ENCODE assay signal across 1 cellular context in the genomic region with DNA sequence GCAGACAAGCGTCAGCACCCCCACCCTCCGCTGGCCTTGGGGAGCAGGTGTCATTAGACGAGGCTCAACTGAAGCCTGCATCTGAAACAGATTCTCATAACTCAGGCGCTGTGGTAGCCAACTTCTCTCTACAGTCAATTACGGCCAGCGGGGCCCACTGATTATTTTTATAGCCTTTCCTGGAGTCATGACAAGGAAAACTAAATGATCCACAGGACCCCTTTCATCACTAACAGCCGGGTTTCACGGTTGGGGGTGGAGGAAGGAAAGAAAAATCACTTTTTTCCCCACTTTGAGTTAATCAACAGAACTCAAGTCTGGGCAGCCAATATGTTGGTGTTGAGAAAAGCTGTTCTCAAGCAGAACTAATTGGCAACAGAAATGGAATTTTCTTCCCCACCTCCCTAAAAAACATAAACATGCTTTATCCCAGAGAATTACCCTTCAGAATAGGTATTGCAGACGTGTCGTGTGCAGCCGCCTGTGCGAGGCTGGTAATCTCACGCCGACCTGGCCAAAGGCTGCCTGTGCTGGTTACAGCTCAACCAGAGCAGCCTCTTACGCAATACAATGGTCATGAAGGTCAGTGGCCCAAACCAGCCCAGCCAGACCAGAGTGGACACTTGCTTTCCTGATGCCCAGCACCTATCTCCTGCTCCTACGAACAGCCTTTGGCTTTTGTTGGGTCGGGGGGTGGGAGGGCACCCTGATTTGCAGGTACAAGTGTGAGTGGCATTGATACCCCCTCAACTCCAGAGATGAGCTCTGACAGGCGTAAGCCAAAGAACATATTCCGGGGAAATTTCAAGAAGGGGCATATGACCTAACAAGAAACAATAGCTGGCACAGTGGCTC.
TF ChIP-seq lines count a peak whose summit lies in the region.

No MANE protein-coding gene starts in this region.

TF ChIP-seq in HepG2, 621 proteins besides CTCF, POLR2A, EP300 and RAD21 (continued from another document and continues in another):
- TF ChIP-seq, protein P1, sequence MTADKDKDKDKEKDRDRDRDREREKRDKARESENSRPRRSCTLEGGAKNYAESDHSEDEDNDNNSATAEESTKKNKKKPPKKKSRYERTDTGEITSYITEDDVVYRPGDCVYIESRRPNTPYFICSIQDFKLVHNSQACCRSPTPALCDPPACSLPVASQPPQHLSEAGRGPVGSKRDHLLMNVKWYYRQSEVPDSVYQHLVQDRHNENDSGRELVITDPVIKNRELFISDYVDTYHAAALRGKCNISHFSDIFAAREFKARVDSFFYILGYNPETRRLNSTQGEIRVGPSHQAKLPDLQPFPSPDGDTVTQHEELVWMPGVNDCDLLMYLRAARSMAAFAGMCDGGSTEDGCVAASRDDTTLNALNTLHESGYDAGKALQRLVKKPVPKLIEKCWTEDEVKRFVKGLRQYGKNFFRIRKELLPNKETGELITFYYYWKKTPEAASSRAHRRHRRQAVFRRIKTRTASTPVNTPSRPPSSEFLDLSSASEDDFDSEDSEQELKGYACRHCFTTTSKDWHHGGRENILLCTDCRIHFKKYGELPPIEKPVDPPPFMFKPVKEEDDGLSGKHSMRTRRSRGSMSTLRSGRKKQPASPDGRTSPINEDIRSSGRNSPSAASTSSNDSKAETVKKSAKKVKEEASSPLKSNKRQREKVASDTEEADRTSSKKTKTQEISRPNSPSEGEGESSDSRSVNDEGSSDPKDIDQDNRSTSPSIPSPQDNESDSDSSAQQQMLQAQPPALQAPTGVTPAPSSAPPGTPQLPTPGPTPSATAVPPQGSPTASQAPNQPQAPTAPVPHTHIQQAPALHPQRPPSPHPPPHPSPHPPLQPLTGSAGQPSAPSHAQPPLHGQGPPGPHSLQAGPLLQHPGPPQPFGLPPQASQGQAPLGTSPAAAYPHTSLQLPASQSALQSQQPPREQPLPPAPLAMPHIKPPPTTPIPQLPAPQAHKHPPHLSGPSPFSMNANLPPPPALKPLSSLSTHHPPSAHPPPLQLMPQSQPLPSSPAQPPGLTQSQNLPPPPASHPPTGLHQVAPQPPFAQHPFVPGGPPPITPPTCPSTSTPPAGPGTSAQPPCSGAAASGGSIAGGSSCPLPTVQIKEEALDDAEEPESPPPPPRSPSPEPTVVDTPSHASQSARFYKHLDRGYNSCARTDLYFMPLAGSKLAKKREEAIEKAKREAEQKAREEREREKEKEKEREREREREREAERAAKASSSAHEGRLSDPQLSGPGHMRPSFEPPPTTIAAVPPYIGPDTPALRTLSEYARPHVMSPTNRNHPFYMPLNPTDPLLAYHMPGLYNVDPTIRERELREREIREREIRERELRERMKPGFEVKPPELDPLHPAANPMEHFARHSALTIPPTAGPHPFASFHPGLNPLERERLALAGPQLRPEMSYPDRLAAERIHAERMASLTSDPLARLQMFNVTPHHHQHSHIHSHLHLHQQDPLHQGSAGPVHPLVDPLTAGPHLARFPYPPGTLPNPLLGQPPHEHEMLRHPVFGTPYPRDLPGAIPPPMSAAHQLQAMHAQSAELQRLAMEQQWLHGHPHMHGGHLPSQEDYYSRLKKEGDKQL (CRISPR knock-in tag; IDR thresholded peaks at IDR 0.05; ENCODE audit: low read depth): no peak
- TF ChIP-seq ZNF503 (CRISPR knock-in tag; IDR thresholded peaks at IDR 0.05) (peak; percentile 70; the same call in 1 of the 2 replicates), MAFG (CRISPR knock-in tag; IDR thresholded peaks at IDR 0.05) (no peak), ZNF513 (CRISPR knock-in tag; conservative IDR thresholded peaks at IDR 0.05) (0 out of 2 replicates have a peak, but pooled peaks have one; percentile 57), HIC2 (CRISPR knock-in tag; IDR thresholded peaks at IDR 0.05; ENCODE audit: low read depth) (peak; percentile 15; the same call in 1 of the 2 replicates), ZNF296 (CRISPR knock-in tag; conservative IDR thresholded peaks at IDR 0.05) (peak; percentile 100), ZNF7 (CRISPR knock-in tag; IDR thresholded peaks at IDR 0.05) (peak; percentile 51; the same call in 1 of the 2 replicates), ZNF703 (CRISPR knock-in tag; IDR thresholded peaks at IDR 0.05; ENCODE audit: borderline replicate concordance) (peak; percentile 43; the same call in 1 of the 2 replicates), ZBTB8A (CRISPR knock-in tag; IDR thresholded peaks at IDR 0.05; ENCODE audit: borderline replicate concordance, low read depth) (0 out of 2 replicates have a peak, but pooled peaks have one; percentile 29), SIX1 (CRISPR knock-in tag; IDR thresholded peaks at IDR 0.05; ENCODE audit: borderline replicate concordance) (0 out of 2 replicates have a peak, but pooled peaks have one; percentile 49), ZNF629 (CRISPR knock-in tag; conservative IDR thresholded peaks at IDR 0.05) (peak; percentile 66), TRIM24 (CRISPR knock-in tag; IDR thresholded peaks at IDR 0.05) (peak; percentile 74), HNRNPH1 (optimal IDR thresholded peaks at IDR 0.05; ENCODE audit: low read depth, low read length) (no peak), SALL1 (CRISPR knock-in tag; IDR thresholded peaks at IDR 0.05) (peak; percentile 98), ZNF350 (CRISPR knock-in tag; IDR thresholded peaks at IDR 0.05; ENCODE audit: borderline replicate concordance, low read depth) (peak; percentile 80; the same call in 1 of the 2 replicates), NFE2L1 (CRISPR knock-in tag; IDR thresholded peaks at IDR 0.05; ENCODE audit: borderline replicate concordance) (no peak), ZNF430 (CRISPR knock-in tag; IDR thresholded peaks at IDR 0.05) (peak; percentile 92), ZBTB3 (CRISPR knock-in tag; IDR thresholded peaks at IDR 0.05; ENCODE audit: borderline replicate concordance, low read depth) (peak; percentile 60; the same call in 1 of the 2 replicates), MIXL1 (CRISPR knock-in tag; IDR thresholded peaks at IDR 0.05) (peak; percentile 80)
- TF ChIP-seq, protein P2, sequence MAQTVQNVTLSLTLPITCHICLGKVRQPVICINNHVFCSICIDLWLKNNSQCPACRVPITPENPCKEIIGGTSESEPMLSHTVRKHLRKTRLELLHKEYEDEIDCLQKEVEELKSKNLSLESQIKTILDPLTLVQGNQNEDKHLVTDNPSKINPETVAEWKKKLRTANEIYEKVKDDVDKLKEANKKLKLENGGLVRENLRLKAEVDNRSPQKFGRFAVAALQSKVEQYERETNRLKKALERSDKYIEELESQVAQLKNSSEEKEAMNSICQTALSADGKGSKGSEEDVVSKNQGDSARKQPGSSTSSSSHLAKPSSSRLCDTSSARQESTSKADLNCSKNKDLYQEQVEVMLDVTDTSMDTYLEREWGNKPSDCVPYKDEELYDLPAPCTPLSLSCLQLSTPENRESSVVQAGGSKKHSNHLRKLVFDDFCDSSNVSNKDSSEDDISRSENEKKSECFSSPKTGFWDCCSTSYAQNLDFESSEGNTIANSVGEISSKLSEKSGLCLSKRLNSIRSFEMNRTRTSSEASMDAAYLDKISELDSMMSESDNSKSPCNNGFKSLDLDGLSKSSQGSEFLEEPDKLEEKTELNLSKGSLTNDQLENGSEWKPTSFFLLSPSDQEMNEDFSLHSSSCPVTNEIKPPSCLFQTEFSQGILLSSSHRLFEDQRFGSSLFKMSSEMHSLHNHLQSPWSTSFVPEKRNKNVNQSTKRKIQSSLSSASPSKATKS (CRISPR knock-in tag; IDR thresholded peaks at IDR 0.05): no peak
- TF ChIP-seq, protein P3, sequence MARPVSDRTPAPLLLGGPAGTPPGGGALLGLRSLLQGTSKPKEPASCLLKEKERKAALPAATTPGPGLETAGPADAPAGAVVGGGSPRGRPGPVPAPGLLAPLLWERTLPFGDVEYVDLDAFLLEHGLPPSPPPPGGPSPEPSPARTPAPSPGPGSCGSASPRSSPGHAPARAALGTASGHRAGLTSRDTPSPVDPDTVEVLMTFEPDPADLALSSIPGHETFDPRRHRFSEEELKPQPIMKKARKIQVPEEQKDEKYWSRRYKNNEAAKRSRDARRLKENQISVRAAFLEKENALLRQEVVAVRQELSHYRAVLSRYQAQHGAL (CRISPR knock-in tag; IDR thresholded peaks at IDR 0.05; ENCODE audit: not compliant biosample characterization): peak; percentile 93
- TF ChIP-seq, protein P4, sequence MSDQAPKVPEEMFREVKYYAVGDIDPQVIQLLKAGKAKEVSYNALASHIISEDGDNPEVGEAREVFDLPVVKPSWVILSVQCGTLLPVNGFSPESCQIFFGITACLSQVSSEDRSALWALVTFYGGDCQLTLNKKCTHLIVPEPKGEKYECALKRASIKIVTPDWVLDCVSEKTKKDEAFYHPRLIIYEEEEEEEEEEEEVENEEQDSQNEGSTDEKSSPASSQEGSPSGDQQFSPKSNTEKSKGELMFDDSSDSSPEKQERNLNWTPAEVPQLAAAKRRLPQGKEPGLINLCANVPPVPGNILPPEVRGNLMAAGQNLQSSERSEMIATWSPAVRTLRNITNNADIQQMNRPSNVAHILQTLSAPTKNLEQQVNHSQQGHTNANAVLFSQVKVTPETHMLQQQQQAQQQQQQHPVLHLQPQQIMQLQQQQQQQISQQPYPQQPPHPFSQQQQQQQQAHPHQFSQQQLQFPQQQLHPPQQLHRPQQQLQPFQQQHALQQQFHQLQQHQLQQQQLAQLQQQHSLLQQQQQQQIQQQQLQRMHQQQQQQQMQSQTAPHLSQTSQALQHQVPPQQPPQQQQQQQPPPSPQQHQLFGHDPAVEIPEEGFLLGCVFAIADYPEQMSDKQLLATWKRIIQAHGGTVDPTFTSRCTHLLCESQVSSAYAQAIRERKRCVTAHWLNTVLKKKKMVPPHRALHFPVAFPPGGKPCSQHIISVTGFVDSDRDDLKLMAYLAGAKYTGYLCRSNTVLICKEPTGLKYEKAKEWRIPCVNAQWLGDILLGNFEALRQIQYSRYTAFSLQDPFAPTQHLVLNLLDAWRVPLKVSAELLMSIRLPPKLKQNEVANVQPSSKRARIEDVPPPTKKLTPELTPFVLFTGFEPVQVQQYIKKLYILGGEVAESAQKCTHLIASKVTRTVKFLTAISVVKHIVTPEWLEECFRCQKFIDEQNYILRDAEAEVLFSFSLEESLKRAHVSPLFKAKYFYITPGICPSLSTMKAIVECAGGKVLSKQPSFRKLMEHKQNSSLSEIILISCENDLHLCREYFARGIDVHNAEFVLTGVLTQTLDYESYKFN (CRISPR knock-in tag; conservative IDR thresholded peaks at IDR 0.05): peak; percentile 85
- TF ChIP-seq, protein P5, sequence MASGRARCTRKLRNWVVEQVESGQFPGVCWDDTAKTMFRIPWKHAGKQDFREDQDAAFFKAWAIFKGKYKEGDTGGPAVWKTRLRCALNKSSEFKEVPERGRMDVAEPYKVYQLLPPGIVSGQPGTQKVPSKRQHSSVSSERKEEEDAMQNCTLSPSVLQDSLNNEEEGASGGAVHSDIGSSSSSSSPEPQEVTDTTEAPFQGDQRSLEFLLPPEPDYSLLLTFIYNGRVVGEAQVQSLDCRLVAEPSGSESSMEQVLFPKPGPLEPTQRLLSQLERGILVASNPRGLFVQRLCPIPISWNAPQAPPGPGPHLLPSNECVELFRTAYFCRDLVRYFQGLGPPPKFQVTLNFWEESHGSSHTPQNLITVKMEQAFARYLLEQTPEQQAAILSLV (CRISPR knock-in tag; IDR thresholded peaks at IDR 0.05; ENCODE audit: borderline replicate concordance): peak; percentile 73; the same call in 1 of the 2 replicates
